Comparison of ENCODE assay signal across 9 cellular contexts in genomic region chr17:2214887-2215615, GRCh38.
A peak's percentile ranks its signal among the peaks of the same experiment; 100 is the strongest.
DNase-seq lines count a peak whose midpoint lies in the region; ATAC-seq, FAIRE-seq and TF ChIP-seq lines count a peak whose summit lies in the region.
"Had no signal": no experiment of that assay in that cellular context is flagged by ENCODE, and none has a peak within 500 bp of the region (broad histone marks: within the 10 kb centered on the region; RNA-seq: fewer than 3 reads in every experiment).

No MANE protein-coding gene starts in this region.

- peaks cover 14% of the 10 kb centered on the region for H3K79me2 ChIP-seq in osteoblast (ENCODE audit: insufficient read depth, low read length)

- peak overlapping the region; percentile 52 for H3K27ac ChIP-seq in CD8-positive, alpha-beta memory T cell (ENCODE audit: low read depth, low read length)
- H3K27ac ChIP-seq in osteoblast (ENCODE audit: low read depth, low read length): peak overlapping the region; percentile 100

- H2AFZ ChIP-seq in osteoblast (ENCODE audit: low read length): no peak overlapping the region

- peak; percentile 12 for FAIRE-seq in endometrium (lab: Jason Lieb, UNC)

- no peaks in the 10 kb centered on the region for H3K27me3 Mint-ChIP-seq in CD8-positive, alpha-beta memory T cell

- H3K4me1 ChIP-seq in CD8-positive, alpha-beta memory T cell (ENCODE audit: insufficient read depth, low read length): peaks cover 63% of the 10 kb centered on the region
- peaks cover 49% of the 10 kb centered on the region for H3K4me1 ChIP-seq in osteoblast (ENCODE audit: insufficient read depth, low read length)

- CTCF ChIA-PET in CD8-positive, alpha-beta memory T cell (lab: Charles Lee): interaction anchor here (0.7 to 3.8 kb wide), 7 partner anchors 9 to 160 kb away, joined by 3 to 11 read pairs (median 6); partner anchors contain the start of gene HIC1

- peak in 1 of 5 donors; percentile 23 for DNase-seq in CD8-positive, alpha-beta memory T cell
- peak; percentile 61 for DNase-seq in RPMI7951 (ENCODE audit: low read depth)
- peak; percentile 71 for DNase-seq in osteoblast (ENCODE audit: insufficient read length, low spot score, missing footprints)
- DNase-seq in NCI-H2029 (lab: John Stamatoyannopoulos, UW): no peak
- DNase-seq in cortex of kidney (lab: John Stamatoyannopoulos, UW): no peak
- DNase-seq in NCI-H526 treated with DMSO at 0.1 percent for 48 hours (lab: John Stamatoyannopoulos, UW): no peak

- no peaks in the 10 kb centered on the region for H3K27me3 ChIP-seq in CD8-positive, alpha-beta memory T cell (ENCODE audit: insufficient read depth, low read length, poor library complexity, severe bottlenecking)
- H3K27me3 ChIP-seq in osteoblast (ENCODE audit: insufficient read depth, low read length): no peaks in the 10 kb centered on the region

- peaks cover 3 to 15% (median 8%) of the 10 kb centered on the region in 3 donors for H3K36me3 Mint-ChIP-seq in CD8-positive, alpha-beta memory T cell

- no peak for ATAC-seq in HG02852 (IDR thresholded peaks at IDR 0.05; ENCODE audit: unreplicated experiment)
- ATAC-seq: HCT116 had no signal

- no peaks in the 10 kb centered on the region for H3K36me3 ChIP-seq in CD8-positive, alpha-beta memory T cell (ENCODE audit: insufficient read depth, low read length)
- H3K36me3 ChIP-seq in osteoblast (ENCODE audit: insufficient read depth, low read length): peaks cover 4% of the 10 kb centered on the region

- H3K4me3 ChIP-seq in CD8-positive, alpha-beta memory T cell (ENCODE audit: low read length): peak overlapping the region; percentile 13
- H3K4me3 ChIP-seq in osteoblast (ENCODE audit: insufficient read depth, low read length): peak overlapping the region; percentile 50

- no peak for TF ChIP-seq CTCF in osteoblast (IDR thresholded peaks at IDR 0.05; ENCODE audit: extremely low read depth, low read depth, low read length)

- H3K27ac Mint-ChIP-seq in CD8-positive, alpha-beta memory T cell: peak overlapping the region; percentile 93 to 100 (median 96)

- no peaks in the 10 kb centered on the region for H3K9me3 Mint-ChIP-seq in CD8-positive, alpha-beta memory T cell

- H3K9me3 ChIP-seq in CD8-positive, alpha-beta memory T cell (ENCODE audit: low read length): no peaks in the 10 kb centered on the region
- no peaks in the 10 kb centered on the region for H3K9me3 ChIP-seq in osteoblast (ENCODE audit: low read depth, low read length)

- H3K4me3 Mint-ChIP-seq in CD8-positive, alpha-beta memory T cell: peak overlapping the region; percentile 46 to 89 (median 78)

- H4K20me1 ChIP-seq in osteoblast (ENCODE audit: insufficient read depth, low read length): no peaks in the 10 kb centered on the region

- H3K4me2 ChIP-seq in osteoblast (ENCODE audit: insufficient read depth, low read length): peak overlapping the region; percentile 76

- POLR2A ChIA-PET in CD8-positive, alpha-beta memory T cell (lab: Charles Lee): interaction anchor here (1.0 kb wide), 1 partner anchor 30 kb away, joined by 5 read pairs; no protein-coding TSS in a partner anchor

- peaks cover 52 to 70% (median 63%) of the 10 kb centered on the region in 3 donors for H3K4me1 Mint-ChIP-seq in CD8-positive, alpha-beta memory T cell

Comparison
In these comparisons a context has a peak if more than half of its experiments do, and no peak if none do; other contexts are left out.
1. DNase-seq: peak in RPMI7951 (single experiment) and osteoblast (single experiment); none in NCI-H2029 (single experiment), cortex of kidney (single experiment) and NCI-H526 treated with DMSO at 0.1 percent for 48 hours (single experiment).